ENCODE assay signal across 8 cellular contexts in genomic region chr2:30147196-30147714, GRCh38. TPM values are rescaled to one million over a fixed set of nuclear protein-coding genes. Genes with fewer than 3 reads are reported as not detected.
DNase-seq lines count a peak whose midpoint lies in the region; ATAC-seq, FAIRE-seq and TF ChIP-seq lines count a peak whose summit lies in the region.

No MANE protein-coding gene starts in this region.

- intact Hi-C loops in right cardiac atrium (cut with DNase I): no loop called here

- H3K9me3 ChIP-seq in right cardiac atrium (ENCODE audit: control insufficient read depth, low read length): no peaks in the 10 kb centered on the region
- no peaks in the 10 kb centered on the region for H3K9me3 ChIP-seq in skeletal muscle tissue (ENCODE audit: control insufficient read depth in 3 of 3, low read length in 3 of 3)

- peak; percentile 28 to 47 (median 40) for DNase-seq in activated CD4-positive, CD25-positive, alpha-beta regulatory T cell (lab: John Stamatoyannopoulos, UW)
- peak; percentile 32 for DNase-seq in activated gamma-delta T cell treated with Interleukin-2 at 50 U/mL for 16 hours
- no peak for DNase-seq in right cardiac atrium
- DNase-seq in H54 (ENCODE audit: insufficient read length, low spot score): no peak
- DNase-seq in GOT3 (lab: John Stamatoyannopoulos, UW): no peak

- H3K4me1 ChIP-seq in right cardiac atrium (ENCODE audit: control insufficient read depth, insufficient read depth, low read length): no peaks in the 10 kb centered on the region
- peaks cover 25 to 33% (median 28%) of the 10 kb centered on the region in 3 donors for H3K4me1 ChIP-seq in skeletal muscle tissue (ENCODE audit: control insufficient read depth in 3 of 3, insufficient read depth in 3 of 3, low read length in 3 of 3)

- TF ChIP-seq POLR2A in H54 (IDR thresholded peaks at IDR 0.05; ENCODE audit: low read depth, low read length): no peak

- H3K27me3 ChIP-seq in right cardiac atrium (ENCODE audit: control insufficient read depth, insufficient read depth) (no peaks in the 10 kb centered on the region), skeletal muscle tissue (ENCODE audit: control insufficient read depth in 3 of 3, insufficient read depth in 3 of 3, low read length in 3 of 3) (no peaks in the 10 kb centered on the region)

- no peak for FAIRE-seq in H54 (lab: Jason Lieb, UNC)

- WGBS in right cardiac atrium: under 1% methylated on average over 79 of the region's 79 CpGs

- H3K27ac ChIP-seq in right cardiac atrium (ENCODE audit: low read length): peak overlapping the region; percentile 69
- peak overlapping the region; percentile 98 for H3K27ac ChIP-seq in skeletal muscle tissue (ENCODE audit: low read depth, low read length)

- H3K36me3 ChIP-seq in skeletal muscle tissue (ENCODE audit: control insufficient read depth in 3 of 3, insufficient read depth in 3 of 3, low read length in 3 of 3): peaks cover 0 to 5% (median 3%) of the 10 kb centered on the region in 3 donors

- H3K4me3 ChIP-seq in right cardiac atrium (ENCODE audit: low read length): peak overlapping the region; percentile 84
- H3K4me3 ChIP-seq in skeletal muscle tissue (ENCODE audit: low read length in 3 of 3): peak overlapping the region; percentile 44 to 82 (median 79)

- ATAC-seq in activated CD4-positive, CD25-positive, alpha-beta regulatory T cell treated with anti-CD3 and anti-CD28 coated beads, Interleukin-2, amount 50 U/mL, for 24 hours: no peak
- ATAC-seq in HG03432 (IDR thresholded peaks at IDR 0.05; ENCODE audit: unreplicated experiment): peak; percentile 14
- peak; percentile 5 to 13 for ATAC-seq in right cardiac atrium

- H3K9ac ChIP-seq in skeletal muscle tissue (ENCODE audit: low read depth in 1 of 3, low read length in 3 of 3): peak overlapping the region; percentile 90 to 96 (median 93)

RNA-seq across cellular contexts. Expression of gene YPEL5, which starts 0.4 kb away (rescaled TPM):
- total RNA-seq in right cardiac atrium: 10 to 100 TPM; 56.9 to 71.7 (median 59.8) TPM
- 49.5 TPM for polyA plus RNA-seq in right cardiac atrium
- total RNA-seq in skeletal muscle tissue: 64.7 TPM

Comparison
In these comparisons a context has a peak if more than half of its experiments do, and no peak if none do; other contexts are left out.
1. DNase-seq: peak in activated CD4-positive, CD25-positive, alpha-beta regulatory T cell (4 of 4) and activated gamma-delta T cell treated with Interleukin-2 at 50 U/mL for 16 hours (single experiment); none in right cardiac atrium (0 of 3), H54 (single experiment) and GOT3 (single experiment).
2. ATAC-seq: peak in HG03432 (single experiment) and right cardiac atrium (2 of 2); none in activated CD4-positive, CD25-positive, alpha-beta regulatory T cell treated with anti-CD3 and anti-CD28 coated beads, Interleukin-2, amount 50 U/mL, for 24 hours (0 of 2).